8 cellular contexts compared by ENCODE assay signal in genomic region chr10:1241322-1241890, GRCh38.
"Had no signal": no experiment of that assay in that cellular context is flagged by ENCODE, and none has a peak within 500 bp of the region (broad histone marks: within the 10 kb centered on the region; RNA-seq: fewer than 3 reads in every experiment).

No MANE protein-coding gene starts in this region.

- H3K27ac ChIP-seq: lower lobe of right lung had no signal

- ATAC-seq: activated CD4-positive, CD25-positive, alpha-beta regulatory T cell treated with anti-CD3 and anti-CD28 coated beads, Interleukin-2, amount 50 U/mL, for 24 hours; stimulated activated memory B cell treated with anti-CD40 and anti-IgM and Interleukin-4, amounts not matched to agents 10 μg/mL and 1 μg/mL and 100 μg/mL, for 72 hours had no signal

- H3K9me3 ChIP-seq: lower lobe of right lung had no signal

- H3K4me1 ChIP-seq: lower lobe of right lung had no signal

- H3K4me3 ChIP-seq: lower lobe of right lung had no signal

- DNase-seq: activated naive CD4-positive, alpha-beta T cell treated with Interleukin-2 at 50 U/mL for 16 hours; kidney glomerular epithelial cell; lower lobe of right lung; midbrain; stimulated activated CD4-positive, alpha-beta T cell treated with anti-CD3 and anti-CD28 coated beads, Interleukin-1b, Interleukin-23, amount 100 ng/mL, for 48 hours; trophoblast cell had no signal

- H3K36me3 ChIP-seq: lower lobe of right lung had no signal
